Comparison of ENCODE assay signal across 8 cellular contexts in the genomic region with DNA sequence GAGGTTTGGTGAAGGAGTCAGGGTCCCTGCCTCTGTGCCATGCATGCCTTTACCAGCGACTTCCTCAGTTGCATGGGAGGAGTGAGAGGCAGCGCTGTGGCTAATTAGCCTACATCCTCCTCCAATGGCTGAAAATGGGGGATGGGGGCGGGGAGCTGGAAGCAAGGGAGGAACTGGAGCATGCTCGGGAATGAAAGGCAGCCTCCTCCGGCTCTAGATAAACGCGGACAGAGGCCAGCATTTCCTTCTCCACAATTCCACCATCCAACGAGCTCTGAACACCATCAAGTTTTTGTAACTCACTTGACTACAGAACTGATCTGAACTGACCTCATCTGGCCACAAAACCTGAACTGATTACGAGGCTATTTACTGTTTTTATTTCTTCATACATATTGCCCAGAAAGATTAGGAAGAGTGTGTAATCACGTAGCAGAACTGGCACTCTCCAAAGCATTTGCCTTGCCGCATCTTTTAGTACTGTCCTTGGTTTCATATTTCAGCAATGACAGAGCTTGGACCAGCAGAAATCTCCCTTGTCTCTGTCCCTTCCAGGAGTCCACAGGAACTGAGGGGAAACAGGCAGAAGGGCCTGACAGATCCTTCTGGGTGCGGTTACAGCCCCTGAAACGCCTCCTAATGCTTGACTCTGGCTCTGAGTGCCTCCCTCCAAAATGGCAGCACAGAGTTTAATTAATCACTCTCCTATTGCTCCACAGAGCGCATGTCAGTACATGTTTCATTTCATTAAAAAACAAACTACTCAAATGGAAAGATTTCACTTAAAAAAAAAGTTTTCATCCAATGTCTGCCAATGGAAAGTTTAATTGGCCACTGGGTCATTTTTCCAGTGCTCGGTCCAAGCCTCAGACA. TPM values are rescaled to one million over a fixed set of nuclear protein-coding genes. Genes with fewer than 3 reads are reported as not detected.
DNase-seq lines count a peak whose midpoint lies in the region; ATAC-seq, FAIRE-seq and TF ChIP-seq lines count a peak whose summit lies in the region.

No MANE protein-coding gene starts in this region.

- ATAC-seq in GM21381 (IDR thresholded peaks at IDR 0.05; ENCODE audit: unreplicated experiment) (no peak), GM18868 (IDR thresholded peaks at IDR 0.05; ENCODE audit: unreplicated experiment) (no peak)

- H3K27ac ChIP-seq in HEK293 (ENCODE audit: extremely low read depth, low read depth, low read length) (no peak overlapping the region), iPS-18a (ENCODE audit: low read length) (no peak overlapping the region), sigmoid colon (peak overlapping the region; percentile 66 to 85 (median 79))

- CTCF ChIA-PET in HEK293 (lab: Yijun Ruan, JAX): interaction anchor here (1.0 to 1.9 kb wide), 2 partner anchors 46 to 379 kb away, joined by 3 to 9 read pairs; no protein-coding TSS in a partner anchor

- intact Hi-C loops in sigmoid colon (cut with DNase I): loop anchor here (2.0 to 5.0 kb wide), 3 partner anchors 27 to 182 kb away; a partner anchor contains a TSS

- DNase-seq in anterior cingulate cortex (lab: John Stamatoyannopoulos, UW) (peak in 45 of 58 donors; percentile 17 to 69 (median 37)), sigmoid colon (peak; percentile 85), GM12892 (ENCODE audit: insufficient read length) (no peak), HTR-8/SVneo (ENCODE audit: insufficient read length, low spot score) (no peak)

- H3K4me3 ChIP-seq in HEK293 (ENCODE audit: low read depth, low read length) (no peak overlapping the region), iPS-18a (ENCODE audit: low read length) (peak overlapping the region; percentile 16), sigmoid colon (no peak overlapping the region)

- H3K4me1 ChIP-seq in HEK293 (ENCODE audit: control insufficient read depth, insufficient read depth, low read length) (peaks cover 3% of the 10 kb centered on the region; the same call in 1 of the 2 replicates), iPS-18a (ENCODE audit: control insufficient read depth, low read depth, low read length) (peaks cover 43% of the 10 kb centered on the region), sigmoid colon (peaks cover 0 to 97% (median 81%) of the 10 kb centered on the region in 4 donors)

- H3K27me3 ChIP-seq in iPS-18a (ENCODE audit: control insufficient read depth, insufficient read depth, low read length) (no peaks in the 10 kb centered on the region), sigmoid colon (no peaks in the 10 kb centered on the region)

- WGBS in sigmoid colon, 2 donors: 70 to 87% methylated on average over 15 of the region's 15 CpGs

- H3K36me3 ChIP-seq in HEK293 (ENCODE audit: control insufficient read depth in 2 of 2, insufficient read depth in 1 of 2, low read length in 2 of 2) (peaks cover 0 to 46% of the 10 kb centered on the region in 2 experiments; a peak in 2 of 3 replicates), iPS-18a (ENCODE audit: control insufficient read depth, low read depth, low read length) (no peaks in the 10 kb centered on the region), sigmoid colon (no peaks in the 10 kb centered on the region)

- H3K9me3 ChIP-seq in HEK293 (ENCODE audit: control insufficient read depth, insufficient read depth, low read depth, low read length) (no peaks in the 10 kb centered on the region), iPS-18a (ENCODE audit: control insufficient read depth, low read depth, low read length) (no peaks in the 10 kb centered on the region), sigmoid colon (no peaks in the 10 kb centered on the region)

- no peak overlapping the region for H3K9ac ChIP-seq in iPS-18a (ENCODE audit: low read length)

- POLR2A ChIA-PET in HEK293 (lab: Yijun Ruan, JAX): interaction anchor here (1.3 kb wide), 1 partner anchor 405 kb away, joined by 3 read pairs; a partner anchor contains a TSS

- FAIRE-seq in GM12892 (lab: Jason Lieb, UNC) (no peak), HTR-8/SVneo (lab: Jason Lieb, UNC) (no peak)

- TF ChIP-seq POLR2A in sigmoid colon (IDR thresholded peaks at IDR 0.05) (no peak), GM12892 (IDR thresholded peaks at IDR 0.05; ENCODE audit: low read depth, low read length) (no peak)

- peak in 1 of 4 donors; percentile 6 for TF ChIP-seq EP300 in sigmoid colon (IDR thresholded peaks at IDR 0.05)

- TF ChIP-seq CTCF in HEK293 (tag by site-specific recombination; IDR thresholded peaks at IDR 0.05) (no peak), sigmoid colon (IDR thresholded peaks at IDR 0.05) (no peak)

TF ChIP-seq in HEK293, 187 proteins besides CTCF, POLR2A, EP300 and RAD21 (continues in another document):
- TF ChIP-seq SP2 (tag by site-specific recombination; IDR thresholded peaks at IDR 0.05) (peak; percentile 24), TRIM28 (IDR thresholded peaks at IDR 0.05; ENCODE audit: borderline replicate concordance, low read length) (peak; percentile 90), ZSCAN16 (tag by site-specific recombination; IDR thresholded peaks at IDR 0.05) (no peak), EGR2 (tag by site-specific recombination; IDR thresholded peaks at IDR 0.05; ENCODE audit: low read depth) (peak; percentile 55), ZBTB20 (tag by site-specific recombination; IDR thresholded peaks at IDR 0.05) (no peak), SP3 (tag by site-specific recombination; IDR thresholded peaks at IDR 0.05) (no peak), ZNF585B (tag by site-specific recombination; IDR thresholded peaks at IDR 0.05) (no peak), ZNF501 (tag by site-specific recombination; IDR thresholded peaks at IDR 0.05) (no peak), ZNF221 (tag by site-specific recombination; IDR thresholded peaks at IDR 0.05; ENCODE audit: borderline replicate concordance) (no peak), ZNF155 (tag by site-specific recombination; IDR thresholded peaks at IDR 0.05) (no peak), ZFP41 (tag by site-specific recombination; IDR thresholded peaks at IDR 0.05; ENCODE audit: borderline replicate concordance) (no peak), ZNF473 (tag by site-specific recombination; IDR thresholded peaks at IDR 0.05) (no peak), ZNF354C (tag by site-specific recombination; IDR thresholded peaks at IDR 0.05; ENCODE audit: borderline replicate concordance, low read depth) (no peak), ZNF350 (tag by site-specific recombination; IDR thresholded peaks at IDR 0.05) (no peak), ZNF138 (tag by site-specific recombination; IDR thresholded peaks at IDR 0.05; ENCODE audit: borderline replicate concordance) (no peak), ZNF433 (tag by site-specific recombination; IDR thresholded peaks at IDR 0.05; ENCODE audit: low read depth) (no peak), SETDB1 (IDR thresholded peaks at IDR 0.05; ENCODE audit: insufficient read length, low read length) (peak; percentile 46)
- TF ChIP-seq, protein P1, sequence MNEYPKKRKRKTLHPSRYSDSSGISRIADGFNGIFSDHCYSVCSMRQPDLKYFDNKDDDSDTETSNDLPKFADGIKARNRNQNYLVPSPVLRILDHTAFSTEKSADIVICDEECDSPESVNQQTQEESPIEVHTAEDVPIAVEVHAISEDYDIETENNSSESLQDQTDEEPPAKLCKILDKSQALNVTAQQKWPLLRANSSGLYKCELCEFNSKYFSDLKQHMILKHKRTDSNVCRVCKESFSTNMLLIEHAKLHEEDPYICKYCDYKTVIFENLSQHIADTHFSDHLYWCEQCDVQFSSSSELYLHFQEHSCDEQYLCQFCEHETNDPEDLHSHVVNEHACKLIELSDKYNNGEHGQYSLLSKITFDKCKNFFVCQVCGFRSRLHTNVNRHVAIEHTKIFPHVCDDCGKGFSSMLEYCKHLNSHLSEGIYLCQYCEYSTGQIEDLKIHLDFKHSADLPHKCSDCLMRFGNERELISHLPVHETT (tag by site-specific recombination; IDR thresholded peaks at IDR 0.05): no peak
- TF ChIP-seq, protein P2, sequence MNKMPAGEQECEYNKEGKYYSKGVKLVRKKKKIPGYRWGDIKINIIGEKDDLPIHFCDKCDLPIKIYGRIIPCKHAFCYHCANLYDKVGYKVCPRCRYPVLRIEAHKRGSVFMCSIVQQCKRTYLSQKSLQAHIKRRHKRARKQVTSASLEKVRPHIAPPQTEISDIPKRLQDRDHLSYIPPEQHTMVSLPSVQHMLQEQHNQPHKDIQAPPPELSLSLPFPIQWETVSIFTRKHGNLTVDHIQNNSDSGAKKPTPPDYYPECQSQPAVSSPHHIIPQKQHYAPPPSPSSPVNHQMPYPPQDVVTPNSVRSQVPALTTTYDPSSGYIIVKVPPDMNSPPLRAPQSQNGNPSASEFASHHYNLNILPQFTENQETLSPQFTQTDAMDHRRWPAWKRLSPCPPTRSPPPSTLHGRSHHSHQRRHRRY (tag by site-specific recombination; IDR thresholded peaks at IDR 0.05): no peak
- TF ChIP-seq, protein P3, sequence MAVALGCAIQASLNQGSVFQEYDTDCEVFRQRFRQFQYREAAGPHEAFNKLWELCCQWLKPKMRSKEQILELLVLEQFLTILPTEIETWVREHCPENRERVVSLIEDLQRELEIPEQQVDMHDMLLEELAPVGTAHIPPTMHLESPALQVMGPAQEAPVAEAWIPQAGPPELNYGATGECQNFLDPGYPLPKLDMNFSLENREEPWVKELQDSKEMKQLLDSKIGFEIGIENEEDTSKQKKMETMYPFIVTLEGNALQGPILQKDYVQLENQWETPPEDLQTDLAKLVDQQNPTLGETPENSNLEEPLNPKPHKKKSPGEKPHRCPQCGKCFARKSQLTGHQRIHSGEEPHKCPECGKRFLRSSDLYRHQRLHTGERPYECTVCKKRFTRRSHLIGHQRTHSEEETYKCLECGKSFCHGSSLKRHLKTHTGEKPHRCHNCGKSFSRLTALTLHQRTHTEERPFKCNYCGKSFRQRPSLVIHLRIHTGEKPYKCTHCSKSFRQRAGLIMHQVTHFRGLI (tag by site-specific recombination; IDR thresholded peaks at IDR 0.05): no peak
- TF ChIP-seq, protein P4, sequence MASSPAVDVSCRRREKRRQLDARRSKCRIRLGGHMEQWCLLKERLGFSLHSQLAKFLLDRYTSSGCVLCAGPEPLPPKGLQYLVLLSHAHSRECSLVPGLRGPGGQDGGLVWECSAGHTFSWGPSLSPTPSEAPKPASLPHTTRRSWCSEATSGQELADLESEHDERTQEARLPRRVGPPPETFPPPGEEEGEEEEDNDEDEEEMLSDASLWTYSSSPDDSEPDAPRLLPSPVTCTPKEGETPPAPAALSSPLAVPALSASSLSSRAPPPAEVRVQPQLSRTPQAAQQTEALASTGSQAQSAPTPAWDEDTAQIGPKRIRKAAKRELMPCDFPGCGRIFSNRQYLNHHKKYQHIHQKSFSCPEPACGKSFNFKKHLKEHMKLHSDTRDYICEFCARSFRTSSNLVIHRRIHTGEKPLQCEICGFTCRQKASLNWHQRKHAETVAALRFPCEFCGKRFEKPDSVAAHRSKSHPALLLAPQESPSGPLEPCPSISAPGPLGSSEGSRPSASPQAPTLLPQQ (tag by site-specific recombination; IDR thresholded peaks at IDR 0.05): no peak

RNA-seq across cellular contexts. Expression of a gene that starts 58.2 kb away (rescaled TPM):
- 10 to 100 TPM; 15.8 to 21.4 (median 17.3) TPM for total RNA-seq in sigmoid colon
- polyA plus RNA-seq in sigmoid colon: 10 to 100 TPM; 39.2 to 58.5 (median 48.0) TPM
- 18.3 TPM for polyA plus RNA-seq in GM12892 (2012; ENCODE audit: missing spikeins)

Comparison
In these comparisons a context has a peak if more than half of its experiments do, and no peak if none do; other contexts are left out.
1. H3K27ac ChIP-seq: peak in sigmoid colon (4 of 4); none in HEK293 (single experiment) and iPS-18a (single experiment).
2. DNase-seq: peak in anterior cingulate cortex (45 of 58) and sigmoid colon (single experiment); none in GM12892 (single experiment) and HTR-8/SVneo (single experiment).